Comparison of ENCODE assay signal across 34 cellular contexts in the genomic region with DNA sequence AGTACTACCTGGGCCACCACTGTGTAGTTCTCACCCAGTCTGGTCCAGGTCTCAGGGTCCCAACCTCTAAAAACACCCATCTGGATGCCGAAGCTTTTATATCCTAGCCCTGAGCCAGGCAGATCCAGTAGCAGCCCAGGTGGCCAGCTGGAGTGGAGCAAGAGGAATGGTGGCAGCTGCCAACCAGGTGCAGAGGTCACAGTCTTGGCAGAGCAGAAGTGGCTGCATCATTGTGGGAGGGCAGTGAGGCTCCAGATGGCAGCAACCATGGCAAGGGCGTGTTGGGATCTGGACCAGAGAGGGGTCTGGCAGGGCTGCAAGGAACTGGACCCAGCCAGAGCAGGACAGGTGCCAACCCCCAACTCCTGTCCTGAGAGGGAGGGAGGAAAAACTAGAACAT.
DNase-seq lines count a peak whose midpoint lies in the region; ATAC-seq and TF ChIP-seq lines count a peak whose summit lies in the region.
"Had no signal": no experiment of that assay in that cellular context is flagged by ENCODE, and none has a peak within 500 bp of the region (broad histone marks: within the 10 kb centered on the region; RNA-seq: fewer than 3 reads in every experiment).

No MANE protein-coding gene starts in this region.

- H3K27ac Mint-ChIP-seq in H9 (peak overlapping the region in 1 of 3 experiments; percentile 24; a peak in 1 of 7 replicates), WTC11 (no peak overlapping the region)
- H3K27ac Mint-ChIP-seq: activated CD4-positive, alpha-beta T cell treated with anti-CD3 and anti-CD28 coated beads, Interleukin-2, amount 10 ng/mL, durations not matched to agents 24 days and 14 days; activated naive CD8-positive, alpha-beta T cell treated with anti-CD3 and anti-CD28 coated beads, Interleukin-2, amount 50 U/mL, for 24 hours; HFFc6; immature natural killer cell; nephron progenitor cell had no signal

- H3K27ac ChIP-seq in H9 (ENCODE audit: insufficient read length, low read depth, low read length): no peak overlapping the region
- H3K27ac ChIP-seq: BLaER1 treated with 17β-estradiol and CSF1 and Interleukin-3, amounts not matched to agents 10 nM and 100 nM; esophagus squamous epithelium; GM23248; left lung; sigmoid colon; WERI-Rb-1 had no signal

- no peak overlapping the region for H3K4me2 ChIP-seq in H9 (ENCODE audit: insufficient read depth, insufficient read length, low read length)
- H3K4me2 ChIP-seq: BLaER1 treated with 17β-estradiol and CSF1 and Interleukin-3, amounts not matched to agents 10 nM and 100 nM had no signal

- H3K27me3 Mint-ChIP-seq in H9 (ENCODE audit: low read depth): peaks cover 6% of the 10 kb centered on the region
- H3K27me3 Mint-ChIP-seq in WTC11 (ENCODE audit: low read depth): no peaks in the 10 kb centered on the region
- H3K27me3 Mint-ChIP-seq: activated CD4-positive, alpha-beta T cell treated with anti-CD3 and anti-CD28 coated beads, Interleukin-2, amount 10 ng/mL, durations not matched to agents 24 days and 14 days had no signal

- WGBS in H9 (ENCODE audit: extremely low coverage, insufficient read length, low lambda C conversion rate): no CpG with 5 or more reads among the region's 2 CpGs

- H3K36me3 Mint-ChIP-seq in H9 (ENCODE audit: insufficient read depth in 1 of 3, low read depth in 3 of 3): peaks cover 0 to 5% (median 0%) of the 10 kb centered on the region in 3 experiments; a peak in 2 of 7 replicates
- H3K36me3 Mint-ChIP-seq in WTC11: peaks cover 8% of the 10 kb centered on the region
- H3K36me3 Mint-ChIP-seq: immature natural killer cell had no signal

- POLR2A ChIA-PET in WTC11 (lab: Charles Lee): interaction anchor here (0.7 to 0.8 kb wide), 2 partner anchors 12 to 73 kb away, joined by 4 to 6 read pairs; no protein-coding TSS in a partner anchor

- H3K18ac ChIP-seq in H9 (ENCODE audit: insufficient read length, low read depth, low read length): peak overlapping the region; percentile 37

- H3K4ac ChIP-seq in H9 (ENCODE audit: low read depth, low read length): no peak overlapping the region

- no peak overlapping the region for H3K9ac ChIP-seq in H9 (ENCODE audit: extremely low read depth, insufficient read length, low read length)
- H3K9ac ChIP-seq: BLaER1 treated with 17β-estradiol and CSF1 and Interleukin-3, amounts not matched to agents 10 nM and 100 nM; GM23248 had no signal

- H3K23ac ChIP-seq in H9 (ENCODE audit: insufficient read length, low read depth, low read length): no peak overlapping the region

- H2BK5ac ChIP-seq in H9 (ENCODE audit: insufficient read length, low read length): no peak overlapping the region

- no peaks in the 10 kb centered on the region for H3K23me2 ChIP-seq in H9 (ENCODE audit: insufficient read length, low read depth, low read length, poor library complexity, severe bottlenecking)

- H3K4me3 Mint-ChIP-seq in H9 (no peak overlapping the region), WTC11 (no peak overlapping the region)
- H3K4me3 Mint-ChIP-seq: activated CD4-positive, alpha-beta T cell treated with anti-CD3 and anti-CD28 coated beads, Interleukin-2, amount 10 ng/mL, durations not matched to agents 24 days and 14 days; activated naive CD8-positive, alpha-beta T cell treated with anti-CD3 and anti-CD28 coated beads, Interleukin-2, amount 50 U/mL, for 24 hours; activated T-cell treated with anti-CD3 and anti-CD28 coated beads, Interleukin-2, amount 50 U/mL, for 4 hours; central memory CD8-positive, alpha-beta T cell; HFFc6; immature natural killer cell; nephron progenitor cell had no signal

- H4K5ac ChIP-seq in H9 (ENCODE audit: insufficient read length, low read depth, low read length): no peak overlapping the region

- no peaks in the 10 kb centered on the region for H3K9me3 ChIP-seq in H9 (ENCODE audit: control insufficient read depth, low read depth, low read length)
- H3K9me3 ChIP-seq: Caco-2, esophagus squamous epithelium had no signal

- H3K79me1 ChIP-seq in H9 (ENCODE audit: insufficient read depth, low read depth, low read length, poor library complexity, severe bottlenecking): no peaks in the 10 kb centered on the region

- H4K8ac ChIP-seq in H9 (replicated peaks; ENCODE audit: insufficient read length, low read depth, low read length): no peak overlapping the region

- no peak overlapping the region for H2BK12ac ChIP-seq in H9 (ENCODE audit: insufficient read length, low read depth, low read length)

- no peak overlapping the region for H2BK20ac ChIP-seq in H9 (ENCODE audit: low read depth, low read length, poor library complexity, severe bottlenecking)

- H2BK15ac ChIP-seq in H9 (ENCODE audit: low read depth, low read length): no peak overlapping the region

- TF ChIP-seq CTCF in H9 (conservative IDR thresholded peaks at IDR 0.05) (no peak), WTC11 (IDR thresholded peaks at IDR 0.05) (no peak)

- no peak overlapping the region for H3T11ph ChIP-seq in H9 (ENCODE audit: low read length)

- peak; percentile 73 for DNase-seq in DMS 273 (lab: John Stamatoyannopoulos, UW; ENCODE audit: unreplicated experiment)
- DNase-seq in H9: no peak
- DNase-seq in NCI-H774 (lab: John Stamatoyannopoulos, UW): peak; percentile 38
- DNase-seq in left lobe of liver (ENCODE audit: low spot score): peak; percentile 82
- no peak for DNase-seq in NCI-H526 treated with DMSO at 0.1 percent for 48 hours (lab: John Stamatoyannopoulos, UW)
- no peak for DNase-seq in stimulated activated CD4-positive, alpha-beta T cell treated with anti-CD3 and anti-CD28 coated beads, Interleukin-15, amount 100 ng/mL, for 24 hours
- DNase-seq in activated T-cell treated with anti-CD3 and anti-CD28 coated beads for 4 hours: no peak
- no peak for DNase-seq in WTC11 (ENCODE audit: low spot score)
- DNase-seq: activated CD4-positive, alpha-beta T cell treated with anti-CD3 and anti-CD28 coated beads, Interleukin-2, amount 10 ng/mL, durations not matched to agents 24 days and 14 days; activated gamma-delta T cell treated with Interleukin-2 at 50 U/mL for 16 hours; activated naive CD8-positive, alpha-beta T cell treated with anti-CD3 and anti-CD28 coated beads, Interleukin-2, amount 50 U/mL, for 24 hours; activated T-cell treated with anti-CD3 and anti-CD28 coated beads, Interleukin-2, amount 50 U/mL, for 4 hours; Caco-2; dermis blood vessel endothelial cell; esophagus squamous epithelium; GM23248; HFFc6; hippocampal formation; immature natural killer cell; Karpas-422; left lung; NCI-H1694 treated with DMSO at 0.1 percent for 48 hours; NCI-H2171 treated with DMSO at 0.1 percent for 48 hours; nephron progenitor cell; OCI-M1; SIG-M5; sigmoid colon; stimulated activated naive CD4-positive, alpha-beta T cell; SW 1271; T-helper 9 cell; WERI-Rb-1 had no signal

- H3K56ac ChIP-seq in H9 (ENCODE audit: insufficient read length, low read depth, low read length): no peak overlapping the region

- no peaks in the 10 kb centered on the region for H3K27me3 ChIP-seq in H9 (ENCODE audit: insufficient read depth, low read length)
- H3K27me3 ChIP-seq: BLaER1 treated with 17β-estradiol and CSF1 and Interleukin-3, amounts not matched to agents 10 nM and 100 nM; left lung; sigmoid colon had no signal

- H3K79me2 ChIP-seq in H9 (ENCODE audit: insufficient read depth, low read length): no peaks in the 10 kb centered on the region

- no peaks in the 10 kb centered on the region for H4K20me1 ChIP-seq in H9 (ENCODE audit: control insufficient read depth, insufficient read depth, insufficient read length)
- H4K20me1 ChIP-seq: BLaER1 treated with 17β-estradiol and CSF1 and Interleukin-3, amounts not matched to agents 10 nM and 100 nM had no signal

- no peak overlapping the region for H2AK5ac ChIP-seq in H9 (ENCODE audit: insufficient read length, low read length)

- peak; percentile 100 for ATAC-seq in left lobe of liver
- ATAC-seq in WTC11: no peak
- ATAC-seq: activated naive CD8-positive, alpha-beta T cell treated with anti-CD3 and anti-CD28 coated beads, Interleukin-2, amount 50 U/mL, for 24 hours; activated T-cell treated with anti-CD3 and anti-CD28 coated beads, Interleukin-2, amount 50 U/mL, for 4 hours; GM12878; left lung had no signal

- H2BK120ac ChIP-seq in H9 (ENCODE audit: low read depth, low read length, poor library complexity, severe bottlenecking): no peak overlapping the region

- no peaks in the 10 kb centered on the region for H3K4me1 ChIP-seq in H9 (ENCODE audit: insufficient read depth, low read length)
- H3K4me1 ChIP-seq: Caco-2, esophagus squamous epithelium, left lung, sigmoid colon had no signal

- CTCF ChIA-PET in WTC11 (lab: Charles Lee): no interaction called here

- H3K14ac ChIP-seq in H9 (ENCODE audit: insufficient read depth, low read length): no peak overlapping the region; the same call in 1 of the 2 replicates

- peaks cover 4 to 10% of the 10 kb centered on the region in 2 experiments; a peak in 4 of 5 replicates for H3K9me3 Mint-ChIP-seq in H9
- peaks cover 12% of the 10 kb centered on the region for H3K9me3 Mint-ChIP-seq in WTC11
- H3K9me3 Mint-ChIP-seq: activated CD4-positive, alpha-beta T cell treated with anti-CD3 and anti-CD28 coated beads, Interleukin-2, amount 10 ng/mL, durations not matched to agents 24 days and 14 days; central memory CD8-positive, alpha-beta T cell had no signal

- peaks cover 6 to 9% of the 10 kb centered on the region in 2 experiments; a peak in 3 of 4 replicates for H3K4me1 Mint-ChIP-seq in H9
- peaks cover 7% of the 10 kb centered on the region for H3K4me1 Mint-ChIP-seq in WTC11
- H3K4me1 Mint-ChIP-seq: activated CD4-positive, alpha-beta T cell treated with anti-CD3 and anti-CD28 coated beads, Interleukin-2, amount 10 ng/mL, durations not matched to agents 24 days and 14 days; activated naive CD8-positive, alpha-beta T cell treated with anti-CD3 and anti-CD28 coated beads, Interleukin-2, amount 50 U/mL, for 24 hours; central memory CD8-positive, alpha-beta T cell; immature natural killer cell had no signal

- no peak overlapping the region for H2AFZ ChIP-seq in H9 (ENCODE audit: low read length)
- H2AFZ ChIP-seq: GM23248 had no signal

- H4K91ac ChIP-seq in H9 (ENCODE audit: insufficient read length, low read depth, low read length): no peak overlapping the region

TF ChIP-seq in WTC11, 78 proteins besides CTCF, POLR2A, EP300 and RAD21 (continues in another document):
- TF ChIP-seq NFATC4 (CRISPR knock-in tag; IDR thresholded peaks at IDR 0.05) (no peak), GTF2I (CRISPR knock-in tag; conservative IDR thresholded peaks at IDR 0.05) (no peak), SP1 (CRISPR knock-in tag; conservative IDR thresholded peaks at IDR 0.05) (no peak)
- TF ChIP-seq, protein P1, sequence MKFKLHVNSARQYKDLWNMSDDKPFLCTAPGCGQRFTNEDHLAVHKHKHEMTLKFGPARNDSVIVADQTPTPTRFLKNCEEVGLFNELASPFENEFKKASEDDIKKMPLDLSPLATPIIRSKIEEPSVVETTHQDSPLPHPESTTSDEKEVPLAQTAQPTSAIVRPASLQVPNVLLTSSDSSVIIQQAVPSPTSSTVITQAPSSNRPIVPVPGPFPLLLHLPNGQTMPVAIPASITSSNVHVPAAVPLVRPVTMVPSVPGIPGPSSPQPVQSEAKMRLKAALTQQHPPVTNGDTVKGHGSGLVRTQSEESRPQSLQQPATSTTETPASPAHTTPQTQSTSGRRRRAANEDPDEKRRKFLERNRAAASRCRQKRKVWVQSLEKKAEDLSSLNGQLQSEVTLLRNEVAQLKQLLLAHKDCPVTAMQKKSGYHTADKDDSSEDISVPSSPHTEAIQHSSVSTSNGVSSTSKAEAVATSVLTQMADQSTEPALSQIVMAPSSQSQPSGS (CRISPR knock-in tag; IDR thresholded peaks at IDR 0.05; ENCODE audit: borderline replicate concordance, low read depth): no peak

Comparison
In these comparisons a context has a peak if more than half of its experiments do, and no peak if none do; other contexts are left out.
1. DNase-seq: peak in DMS 273 (single experiment), NCI-H774 (single experiment) and left lobe of liver (single experiment); none in H9 (single experiment), NCI-H526 treated with DMSO at 0.1 percent for 48 hours (single experiment), stimulated activated CD4-positive, alpha-beta T cell treated with anti-CD3 and anti-CD28 coated beads, Interleukin-15, amount 100 ng/mL, for 24 hours (single experiment), activated T-cell treated with anti-CD3 and anti-CD28 coated beads for 4 hours (single experiment) and WTC11 (single experiment).